Comparison of ENCODE assay signal across 8 cellular contexts in the genomic region with DNA sequence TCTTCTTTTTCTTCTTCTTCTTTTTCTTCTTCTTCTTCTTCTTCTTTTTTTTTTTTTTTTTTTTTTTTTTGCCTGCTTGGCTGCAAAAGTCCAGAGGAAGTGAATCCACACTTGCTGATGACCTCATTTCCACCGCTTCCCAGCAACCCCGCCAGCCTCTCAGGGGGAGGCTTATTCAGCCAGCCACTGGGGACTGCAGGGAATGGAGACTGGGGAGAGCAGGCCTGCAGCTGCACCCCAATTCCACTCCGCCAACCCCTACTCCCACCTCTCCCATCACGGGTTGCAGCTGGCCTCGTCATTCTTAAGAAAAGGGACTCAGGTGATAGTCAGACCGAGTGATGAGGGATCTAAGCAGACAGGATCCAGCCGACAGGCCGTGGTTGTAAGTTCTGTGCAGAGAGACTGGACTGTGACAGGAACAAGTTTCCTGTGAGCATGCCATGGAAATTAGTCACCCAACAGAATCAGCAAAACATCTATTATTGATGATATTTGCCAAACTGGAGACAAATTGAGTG. TPM values are rescaled to one million over a fixed set of nuclear protein-coding genes. Genes with fewer than 3 reads are reported as not detected.
DNase-seq lines count a peak whose midpoint lies in the region; ATAC-seq and TF ChIP-seq lines count a peak whose summit lies in the region.

No MANE protein-coding gene starts in this region.

- H3K18ac ChIP-seq in mesenchymal stem cell (ENCODE audit: low read depth in 1 of 2, low read length in 2 of 2) (peak overlapping the region; percentile 67 to 93), mesendoderm (ENCODE audit: low read length) (no peak overlapping the region)

- H3K36me3 Mint-ChIP-seq in activated naive CD4-positive, alpha-beta T cell treated with anti-CD3 and anti-CD28 coated beads for 36 hours (ENCODE audit: low read depth) = no peaks in the 10 kb centered on the region

- peak overlapping the region; percentile 59 for H2AFZ ChIP-seq in mesenchymal stem cell (ENCODE audit: low read depth, low read length)

- H3K4ac ChIP-seq in mesenchymal stem cell (ENCODE audit: low read depth in 1 of 2, low read length in 2 of 2) = peak overlapping the region in 1 of 2 experiments; percentile 94
- H3K4ac ChIP-seq in mesendoderm (ENCODE audit: low read depth, low read length) = no peak overlapping the region

- H4K8ac ChIP-seq in mesenchymal stem cell (ENCODE audit: low read length) (peak overlapping the region; percentile 77), mesendoderm (ENCODE audit: low read depth, low read length) (no peak overlapping the region)

- H3K14ac ChIP-seq in mesenchymal stem cell (ENCODE audit: low read length in 2 of 2) = no peak overlapping the region

- intact Hi-C loops in aorta (cut with DNase I) = loop anchor here in 1 of 2 donors (5.0 kb wide), 1 partner anchor 52 kb away; no protein-coding TSS in a partner anchor
- intact Hi-C loops in activated naive CD4-positive, alpha-beta T cell treated with anti-CD3 and anti-CD28 coated beads for 36 hours (cut with micrococcal nuclease) = no loop called here

- no peaks in the 10 kb centered on the region for H3K79me2 ChIP-seq in mesendoderm (ENCODE audit: control insufficient read depth, insufficient read depth, low read length)

- TF ChIP-seq CTCF in cardiac fibroblast (IDR thresholded peaks at IDR 0.05; ENCODE audit: low read depth, low read length) = no peak

- no peak overlapping the region for H3K4me3 Mint-ChIP-seq in activated naive CD4-positive, alpha-beta T cell treated with anti-CD3 and anti-CD28 coated beads for 36 hours

- peak overlapping the region in 1 of 2 experiments; percentile 40 for H2BK12ac ChIP-seq in mesenchymal stem cell (ENCODE audit: low read length in 2 of 2)

- H3K4me1 ChIP-seq in mesenchymal stem cell (ENCODE audit: control insufficient read depth, insufficient read depth, low read depth, low read length) = peaks cover 15% of the 10 kb centered on the region
- H3K4me1 ChIP-seq in aorta (ENCODE audit: control insufficient read depth in 1 of 2, insufficient read depth in 2 of 2, low read length in 2 of 2) = no peaks in the 10 kb centered on the region
- H3K4me1 ChIP-seq in mesendoderm (ENCODE audit: control insufficient read depth, low read depth, low read length) = peaks cover 5% of the 10 kb centered on the region

- H3K23ac ChIP-seq in mesenchymal stem cell (ENCODE audit: low read length in 2 of 2) (no peak overlapping the region), mesendoderm (ENCODE audit: low read length) (no peak overlapping the region)

- H4K5ac ChIP-seq in mesendoderm (ENCODE audit: low read length) = no peak overlapping the region

- no peak overlapping the region for H3K27ac Mint-ChIP-seq in activated naive CD4-positive, alpha-beta T cell treated with anti-CD3 and anti-CD28 coated beads for 36 hours

- WGBS in mesenchymal stem cell = 3% methylated on average over 7 of the region's 8 CpGs
- 17 to 21% methylated on average over 8 of the region's 8 CpGs for WGBS in aorta, 2 donors
- no CpG with 5 or more reads among the region's 8 CpGs for WGBS in mesendoderm (ENCODE audit: extremely low coverage, insufficient coverage, low lambda C conversion rate)

- H3K9ac ChIP-seq in mesenchymal stem cell (ENCODE audit: low read length) (peak overlapping the region; percentile 68), mesendoderm (ENCODE audit: low read length) (no peak overlapping the region)

- peak overlapping the region; percentile 12 for H2BK15ac ChIP-seq in mesenchymal stem cell (ENCODE audit: low read depth, poor library complexity, severe bottlenecking)
- no peak overlapping the region for H2BK15ac ChIP-seq in mesendoderm (replicated peaks; ENCODE audit: low read depth)

- H3K4me1 Mint-ChIP-seq in activated naive CD4-positive, alpha-beta T cell treated with anti-CD3 and anti-CD28 coated beads for 36 hours (ENCODE audit: low read depth) = no peaks in the 10 kb centered on the region

- H3K27me3 ChIP-seq in mesenchymal stem cell (ENCODE audit: control insufficient read depth in 1 of 2, insufficient read depth in 1 of 2, low read length in 2 of 2) (no peaks in the 10 kb centered on the region), aorta (ENCODE audit: control insufficient read depth in 1 of 2, insufficient read depth in 2 of 2, low read length in 1 of 2) (no peaks in the 10 kb centered on the region), mesendoderm (ENCODE audit: insufficient read depth, low read length, poor library complexity) (no peaks in the 10 kb centered on the region)

- CTCF ChIA-PET in activated naive CD4-positive, alpha-beta T cell treated with anti-CD3 and anti-CD28 coated beads for 36 hours (lab: Charles Lee) = no interaction called here

- no peaks in the 10 kb centered on the region for H3K79me1 ChIP-seq in mesenchymal stem cell (replicated peaks; ENCODE audit: low read length, poor library complexity, severe bottlenecking)
- no peaks in the 10 kb centered on the region for H3K79me1 ChIP-seq in mesendoderm (ENCODE audit: low read length)

- H2BK5ac ChIP-seq in mesenchymal stem cell (ENCODE audit: low read depth, low read length, poor library complexity, severe bottlenecking) (no peak overlapping the region), mesendoderm (ENCODE audit: low read length) (no peak overlapping the region)

- H2BK120ac ChIP-seq in mesenchymal stem cell (ENCODE audit: low read depth, low read length) = peak overlapping the region; percentile 69
- no peak overlapping the region for H2BK120ac ChIP-seq in mesendoderm (ENCODE audit: low read depth, low read length)

- H3K27ac ChIP-seq in mesenchymal stem cell (ENCODE audit: low read length, poor library complexity, severe bottlenecking) (peak overlapping the region; percentile 87), aorta (ENCODE audit: low read depth in 1 of 2, low read length in 2 of 2) (peak overlapping the region in 1 of 2 donors; percentile 31), mesendoderm (ENCODE audit: low read depth, low read length) (no peak overlapping the region)

- DNase-seq in cardiac fibroblast (ENCODE audit: low read depth in 2 of 2) (peak; percentile 81 to 88), mesenchymal stem cell (peak; percentile 83), aorta (peak; percentile 82 to 90), mesendoderm (no peak)
- no peak for DNase-seq in activated naive CD4-positive, alpha-beta T cell treated with anti-CD3 and anti-CD28 coated beads for 36 hours
- no peak for DNase-seq in activated effector memory CD4-positive, alpha-beta T cell treated with Interleukin-2 at 50 U/mL for 16 hours

- no peak overlapping the region for H2AK5ac ChIP-seq in mesenchymal stem cell (ENCODE audit: low read length, severe bottlenecking)
- no peak overlapping the region for H2AK5ac ChIP-seq in mesendoderm (ENCODE audit: low read length)

- no peaks in the 10 kb centered on the region for H3K9me3 Mint-ChIP-seq in activated naive CD4-positive, alpha-beta T cell treated with anti-CD3 and anti-CD28 coated beads for 36 hours

- H3K56ac ChIP-seq in mesendoderm (ENCODE audit: low read length) = no peak overlapping the region

- ATAC-seq in GM18858 (IDR thresholded peaks at IDR 0.05; ENCODE audit: unreplicated experiment) (peak; percentile 37), HG03521 (IDR thresholded peaks at IDR 0.05; ENCODE audit: unreplicated experiment) (peak; percentile 8), aorta (ENCODE audit: low FRiP score) (peak; percentile 70)

- H3K4me3 ChIP-seq in cardiac fibroblast (replicated peaks in 1 of 2; ENCODE audit: low read depth in 2 of 2, low read length in 2 of 2) (peak overlapping the region; percentile 2 to 36), mesenchymal stem cell (ENCODE audit: insufficient read depth in 1 of 2, low read depth in 1 of 2, low read length in 2 of 2) (peak overlapping the region in 1 of 2 experiments; percentile 71), aorta (ENCODE audit: low read length in 2 of 2) (no peak overlapping the region), mesendoderm (ENCODE audit: low read length) (no peak overlapping the region)

- H3K36me3 ChIP-seq in mesenchymal stem cell (ENCODE audit: control insufficient read depth in 1 of 2, insufficient read depth in 2 of 2, low read depth in 1 of 2, low read length in 2 of 2) (no peaks in the 10 kb centered on the region), aorta (ENCODE audit: control insufficient read depth in 1 of 2, insufficient read depth in 2 of 2, low read length in 1 of 2) (no peaks in the 10 kb centered on the region), mesendoderm (ENCODE audit: control insufficient read depth, insufficient read depth, low read length) (no peaks in the 10 kb centered on the region)

- no peaks in the 10 kb centered on the region for H3K9me3 ChIP-seq in mesenchymal stem cell (ENCODE audit: control insufficient read depth, low read length)
- H3K9me3 ChIP-seq in aorta (ENCODE audit: control insufficient read depth, low read length) = no peaks in the 10 kb centered on the region

- H4K91ac ChIP-seq in mesenchymal stem cell (ENCODE audit: low read length) = peak overlapping the region; percentile 14

- H3K4me2 ChIP-seq in mesenchymal stem cell (ENCODE audit: low read length, poor library complexity, severe bottlenecking) = peak overlapping the region; percentile 62
- no peak overlapping the region for H3K4me2 ChIP-seq in mesendoderm (ENCODE audit: low read length)

- peaks cover 5% of the 10 kb centered on the region for H3K27me3 Mint-ChIP-seq in activated naive CD4-positive, alpha-beta T cell treated with anti-CD3 and anti-CD28 coated beads for 36 hours (ENCODE audit: low read depth)

RNA-seq across cellular contexts. Expression of gene QKI, which starts 59.0 kb away (rescaled TPM):
- 92.5 TPM for polyA plus RNA-seq in mesenchymal stem cell (2013, experiment 1 of 2)
- 90.5 TPM for polyA plus RNA-seq in mesenchymal stem cell (2013, experiment 2 of 2)
- total RNA-seq in aorta = 100 to 1,000 TPM; 149 to 213 TPM
- polyA plus RNA-seq in aorta = 10 to 100 TPM; 27.1 to 30.1 TPM
- 10 to 100 TPM; 34.6 to 38.4 TPM for total RNA-seq in activated naive CD4-positive, alpha-beta T cell treated with anti-CD3 and anti-CD28 coated beads for 36 hours
- polyA plus RNA-seq in mesendoderm (2013, experiment 1 of 2) = 119 TPM
- polyA plus RNA-seq in mesendoderm (2013, experiment 2 of 2) = 114 TPM

Comparison
In these comparisons a context has a peak if more than half of its experiments do, and no peak if none do; other contexts are left out.
1. ATAC-seq: peak in every context shown above with its lines; median percentile 70 in aorta; 37 in GM18858; 8 in HG03521.
2. DNase-seq: peak in cardiac fibroblast (2 of 2), mesenchymal stem cell (single experiment) and aorta (2 of 2); none in activated naive CD4-positive, alpha-beta T cell treated with anti-CD3 and anti-CD28 coated beads for 36 hours (single experiment), activated effector memory CD4-positive, alpha-beta T cell treated with Interleukin-2 at 50 U/mL for 16 hours (single experiment) and mesendoderm (single experiment).
3. H3K4me3 ChIP-seq: peak in cardiac fibroblast (2 of 2); none in aorta (0 of 2) and mesendoderm (single experiment).